Comparison of ENCODE assay signal across 16 cellular contexts in the genomic region with DNA sequence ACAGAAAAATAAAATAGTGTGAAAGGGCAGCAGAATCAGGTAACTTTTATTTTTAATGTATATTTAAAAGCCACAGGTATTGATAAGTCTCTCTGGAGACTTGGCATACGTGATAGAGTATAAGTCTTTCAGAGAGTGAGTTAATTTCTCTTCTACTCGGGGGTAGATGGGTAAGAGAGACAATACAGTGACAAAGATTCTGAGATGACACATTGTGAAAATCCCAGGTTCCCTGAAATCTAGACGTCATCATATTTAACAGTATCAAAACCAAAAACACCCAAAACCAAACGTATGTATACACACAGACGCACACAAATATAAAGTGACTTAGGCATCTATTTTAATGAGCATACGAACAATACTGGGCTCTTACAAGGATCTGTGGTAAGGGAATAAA.
"Had no signal": no experiment of that assay in that cellular context is flagged by ENCODE, and none has a peak within 500 bp of the region (broad histone marks: within the 10 kb centered on the region; RNA-seq: fewer than 3 reads in every experiment).

No MANE protein-coding gene starts in this region.

- H3K9me3 ChIP-seq: left ventricle myocardium inferior, tibial artery had no signal

- H3K9me3 Mint-ChIP-seq: activated B cell treated with CpG ODN at 0.5 μM for 24 hours; naive thymus-derived CD8-positive, alpha-beta T cell had no signal

- H3K27me3 Mint-ChIP-seq: activated B cell treated with CpG ODN at 0.5 μM for 24 hours; naive thymus-derived CD8-positive, alpha-beta T cell had no signal

- H3K4me1 Mint-ChIP-seq: activated B cell treated with CpG ODN at 0.5 μM for 24 hours; naive thymus-derived CD8-positive, alpha-beta T cell had no signal

- H3K27ac Mint-ChIP-seq: activated B cell treated with CpG ODN at 0.5 μM for 24 hours had no signal

- H3K4me3 ChIP-seq: left ventricle myocardium inferior, tibial artery had no signal

- FAIRE-seq: astrocyte, bronchial epithelial cell, urothelium cell line had no signal

- H3K4me3 Mint-ChIP-seq: activated B cell treated with CpG ODN at 0.5 μM for 24 hours; naive thymus-derived CD8-positive, alpha-beta T cell had no signal

- DNase-seq: activated B cell treated with CpG ODN at 0.5 μM for 24 hours; activated CD4-positive, alpha-beta T cell treated with anti-CD3 and anti-CD28 coated beads, Interleukin-2, amount 50 U/mL, for 48 hours; activated gamma-delta T cell treated with Interleukin-2 at 50 U/mL for 16 hours; foreskin melanocyte; left ventricle myocardium inferior; mesenchymal stem cell; naive thymus-derived CD8-positive, alpha-beta T cell; posterior cingulate gyrus; retina; stimulated activated CD4-positive, alpha-beta T cell treated with anti-CD3 and anti-CD28 coated beads, Interleukin-12 subunit alpha, Interleukin-12 subunit beta, amount 100 ng/mL, for 4 hours; stimulated activated CD4-positive, alpha-beta T cell treated with anti-CD3 and anti-CD28 coated beads, Interleukin-2, amount 100 ng/mL, for 24 hours; tibial artery had no signal

- H3K27me3 ChIP-seq: tibial artery had no signal

- H3K27ac ChIP-seq: epithelial cell of prostate, left ventricle myocardium inferior, tibial artery had no signal

- ATAC-seq: naive thymus-derived CD8-positive, alpha-beta T cell had no signal
